ENCODE assay signal across 23 cellular contexts in genomic region chr21:10464975-10465374, GRCh38. TPM values are rescaled to one million over a fixed set of nuclear protein-coding genes. Genes with fewer than 3 reads are reported as not detected.
A peak's percentile ranks its signal among the peaks of the same experiment; 100 is the strongest.
DNase-seq lines count a peak whose midpoint lies in the region; ATAC-seq and TF ChIP-seq lines count a peak whose summit lies in the region.
"Had no signal": no experiment of that assay in that cellular context is flagged by ENCODE, and none has a peak within 500 bp of the region (broad histone marks: within the 10 kb centered on the region; RNA-seq: fewer than 3 reads in every experiment).

No MANE protein-coding gene starts in this region.

- H3K9me3 ChIP-seq in RWPE2 (ENCODE audit: severe bottlenecking) (peaks cover 4% of the 10 kb centered on the region), MG63 (no peaks in the 10 kb centered on the region)
- H3K9me3 ChIP-seq: BLaER1 had no signal

- H3K9me3 Mint-ChIP-seq in effector memory CD8-positive, alpha-beta T cell: no peaks in the 10 kb centered on the region
- H3K9me3 Mint-ChIP-seq in natural killer cell treated with Interleukin-12 subunit alpha and Interleukin-12 subunit beta and Interleukin-15 and Interleukin-18, amount 100 ng/mL, for 72 hours: no peaks in the 10 kb centered on the region
- H3K9me3 Mint-ChIP-seq: CD4-positive, alpha-beta memory T cell had no signal

- no peak overlapping the region for H3K27ac ChIP-seq in RWPE2 (ENCODE audit: poor library complexity, severe bottlenecking)
- H3K27ac ChIP-seq: BLaER1, GM23248 had no signal

- H3K4me3 ChIP-seq in RWPE2 (ENCODE audit: severe bottlenecking): no peak overlapping the region
- H3K4me3 ChIP-seq in MG63: no peak overlapping the region
- H3K4me3 ChIP-seq: BLaER1, GM23248 had no signal

- H3K4me1 Mint-ChIP-seq in effector memory CD8-positive, alpha-beta T cell (ENCODE audit: low read depth in 2 of 2): no peaks in the 10 kb centered on the region
- no peaks in the 10 kb centered on the region for H3K4me1 Mint-ChIP-seq in natural killer cell treated with Interleukin-12 subunit alpha and Interleukin-12 subunit beta and Interleukin-15 and Interleukin-18, amount 100 ng/mL, for 72 hours (ENCODE audit: low read depth in 2 of 2)
- H3K4me1 Mint-ChIP-seq: CD4-positive, alpha-beta memory T cell had no signal

- H3K27me3 ChIP-seq in RWPE2 (ENCODE audit: insufficient read depth, poor library complexity, severe bottlenecking) (no peaks in the 10 kb centered on the region), MG63 (0 out of 2 replicates have a peak, but pooled peaks cover 3% of the 10 kb centered on the region)
- H3K27me3 ChIP-seq: BLaER1 had no signal

- no peaks in the 10 kb centered on the region for H3K4me1 ChIP-seq in RWPE2 (ENCODE audit: insufficient read depth, poor library complexity, severe bottlenecking)
- H3K4me1 ChIP-seq: BLaER1 had no signal

- in situ Hi-C loops in GM13976 (cut with MboI; ENCODE audit: low sequenced_read_pairs, unreplicated experiment): no loop called here

- DNase-seq in RWPE2 (ENCODE audit: low spot score) (no peak), superior temporal gyrus (ENCODE audit: extremely low spot score) (peak; percentile 15), GM13976 (ENCODE audit: low spot score) (no peak), MG63 (no peak)
- DNase-seq in effector memory CD8-positive, alpha-beta T cell: no peak
- no peak for DNase-seq in natural killer cell treated with Interleukin-12 subunit alpha and Interleukin-12 subunit beta and Interleukin-15 and Interleukin-18, amount 100 ng/mL, for 72 hours (ENCODE audit: low spot score)
- DNase-seq: CD4-positive, alpha-beta memory T cell; DMS153; GDM1; GM23248; HCEC 1CT; KBM-7; MV-4-11; NCI-H1417; NCI-H187; NCI-H2107; NCI-H2227 treated with DMSO at 0.1 percent for 48 hours; NCI-H510A treated with DMSO at 0.1 percent for 48 hours; NCI-H774; RPMI8226 had no signal

- TF ChIP-seq CTCF in RWPE2 (IDR thresholded peaks at IDR 0.05; ENCODE audit: poor library complexity, severe bottlenecking) (no peak), GM13976 (IDR thresholded peaks at IDR 0.05; ENCODE audit: borderline replicate concordance, control extremely low read depth, extremely low read depth, insufficient read depth, missing control alignments) (no peak)

- H3K36me3 Mint-ChIP-seq in effector memory CD8-positive, alpha-beta T cell (ENCODE audit: insufficient read depth): no peaks in the 10 kb centered on the region
- H3K36me3 Mint-ChIP-seq in natural killer cell treated with Interleukin-12 subunit alpha and Interleukin-12 subunit beta and Interleukin-15 and Interleukin-18, amount 100 ng/mL, for 72 hours: no peaks in the 10 kb centered on the region
- H3K36me3 Mint-ChIP-seq: CD4-positive, alpha-beta memory T cell had no signal

- ATAC-seq in RWPE2 (ENCODE audit: low read depth): peak; percentile 15; the same call in 1 of the 3 replicates
- ATAC-seq in effector memory CD8-positive, alpha-beta T cell (replicated peaks): peak; percentile 4
- ATAC-seq in natural killer cell treated with Interleukin-12 subunit alpha and Interleukin-12 subunit beta and Interleukin-15 and Interleukin-18, amount 100 ng/mL, for 72 hours: peak; percentile 21 to 26
- ATAC-seq in GM21723 (IDR thresholded peaks at IDR 0.05; ENCODE audit: unreplicated experiment): no peak

- H3K27me3 Mint-ChIP-seq in effector memory CD8-positive, alpha-beta T cell: no peaks in the 10 kb centered on the region
- no peaks in the 10 kb centered on the region for H3K27me3 Mint-ChIP-seq in natural killer cell treated with Interleukin-12 subunit alpha and Interleukin-12 subunit beta and Interleukin-15 and Interleukin-18, amount 100 ng/mL, for 72 hours
- H3K27me3 Mint-ChIP-seq: CD4-positive, alpha-beta memory T cell had no signal

- no peak overlapping the region for H3K27ac Mint-ChIP-seq in effector memory CD8-positive, alpha-beta T cell
- H3K27ac Mint-ChIP-seq in natural killer cell treated with Interleukin-12 subunit alpha and Interleukin-12 subunit beta and Interleukin-15 and Interleukin-18, amount 100 ng/mL, for 72 hours: no peak overlapping the region
- H3K27ac Mint-ChIP-seq: CD4-positive, alpha-beta memory T cell had no signal

- H3K4me3 Mint-ChIP-seq in effector memory CD8-positive, alpha-beta T cell: no peak overlapping the region
- H3K4me3 Mint-ChIP-seq in natural killer cell treated with Interleukin-12 subunit alpha and Interleukin-12 subunit beta and Interleukin-15 and Interleukin-18, amount 100 ng/mL, for 72 hours: no peak overlapping the region
- H3K4me3 Mint-ChIP-seq: CD4-positive, alpha-beta memory T cell had no signal

- no peaks in the 10 kb centered on the region for H3K36me3 ChIP-seq in RWPE2 (ENCODE audit: low read depth)
- H3K36me3 ChIP-seq in MG63: no peaks in the 10 kb centered on the region
- H3K36me3 ChIP-seq: BLaER1 had no signal

RNA-seq across cellular contexts. Expression of gene TPTE, which starts 56.4 kb away (rescaled TPM):
- total RNA-seq in natural killer cell treated with Interleukin-12 subunit alpha and Interleukin-12 subunit beta and Interleukin-15 and Interleukin-18, amount 100 ng/mL, for 72 hours: not detected
- total RNA-seq in MG63 (2014; rRNA removed; shearing (Covaris generic); ENCODE audit: low replicate concordance): not detected in 2 replicates
- total RNA-seq: A673; CD4-positive, alpha-beta memory T cell; GM23248 had no signal
